19 cellular contexts compared by ENCODE assay signal in the genomic region with DNA sequence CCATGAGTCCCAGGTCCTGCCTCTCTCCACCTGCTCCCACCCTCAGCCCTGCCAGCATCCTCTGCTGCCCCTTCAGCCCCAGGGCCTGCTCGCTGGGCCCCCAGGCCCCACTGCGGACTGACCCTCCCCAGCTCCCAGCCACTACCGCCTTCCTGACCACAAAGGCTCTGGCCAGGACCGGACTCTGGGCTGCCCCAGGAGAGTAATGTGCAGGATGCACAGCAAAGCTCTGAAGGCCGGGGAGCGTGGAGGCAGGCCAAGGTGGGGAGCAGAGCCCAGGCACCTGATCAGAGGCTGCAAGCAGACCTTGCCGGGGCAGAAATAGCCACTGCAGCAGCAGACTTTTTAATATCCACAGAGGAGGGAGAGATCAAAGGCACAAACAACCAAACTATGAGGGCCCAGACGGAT.
"Had no signal": no experiment of that assay in that cellular context is flagged by ENCODE, and none has a peak within 500 bp of the region (broad histone marks: within the 10 kb centered on the region; RNA-seq: fewer than 3 reads in every experiment).

No MANE protein-coding gene starts in this region.

- H3K9me3 ChIP-seq: mucosa of descending colon had no signal

- H3K4me3 ChIP-seq: mucosa of descending colon, SK-N-MC had no signal

- H3K27ac Mint-ChIP-seq: activated B cell treated with CpG ODN at 0.5 μM for 24 hours; activated CD8-positive, alpha-beta T cell treated with anti-CD3 and anti-CD28 coated beads for 36 hours; activated naive CD8-positive, alpha-beta T cell; activated T-cell treated with anti-CD3 and anti-CD28 coated beads, Interleukin-2, amount 50 U/mL, for 72 hours; effector memory CD8-positive, alpha-beta T cell; T-helper 2 cell treated with Interferon-gamma antibody and Interleukin-4, amounts not matched to agents 5 μg/mL and 100 μg/mL, for 36 hours had no signal

- H3K4me1 Mint-ChIP-seq: activated B cell treated with CpG ODN at 0.5 μM for 24 hours had no signal

- H2AFZ ChIP-seq: parathyroid adenoma had no signal

- H3K27ac ChIP-seq: parathyroid adenoma, SK-N-MC had no signal

- H3K9me3 Mint-ChIP-seq: activated CD8-positive, alpha-beta T cell treated with anti-CD3 and anti-CD28 coated beads for 36 hours; effector memory CD8-positive, alpha-beta T cell; T-helper 2 cell treated with Interferon-gamma antibody and Interleukin-4, amounts not matched to agents 5 μg/mL and 100 μg/mL, for 36 hours had no signal

- H3K9ac ChIP-seq: parathyroid adenoma had no signal

- H3K4me1 ChIP-seq: parathyroid adenoma had no signal

- DNase-seq: activated B cell treated with CpG ODN at 0.5 μM for 24 hours; activated CD4-positive, alpha-beta T cell treated with anti-CD3 and anti-CD28 coated beads for 4 hours; activated CD8-positive, alpha-beta T cell treated with anti-CD3 and anti-CD28 coated beads for 36 hours; activated effector memory CD4-positive, alpha-beta T cell treated with anti-CD3 and anti-CD28 coated beads, Interleukin-2, amount 50 U/mL, for 16 hours; activated T-cell treated with anti-CD3 and anti-CD28 coated beads, Interleukin-2, amount 50 U/mL, for 72 hours; amniotic stem cell; effector memory CD8-positive, alpha-beta T cell; foreskin fibroblast; glutamatergic neuron; hypothalamus; islet precursor cell; mucosa of descending colon; naive B cell; stimulated activated naive CD8-positive, alpha-beta T cell treated with anti-CD3 and anti-CD28 coated beads, Interleukin-15, Interleukin-2, amounts not matched to agents 100 U/mL and 50 U/mL, for 24 hours; trophoblast cell had no signal

- H3K4me3 Mint-ChIP-seq: activated B cell treated with CpG ODN at 0.5 μM for 24 hours; activated CD8-positive, alpha-beta T cell treated with anti-CD3 and anti-CD28 coated beads for 36 hours; activated naive CD8-positive, alpha-beta T cell; activated T-cell treated with anti-CD3 and anti-CD28 coated beads, Interleukin-2, amount 50 U/mL, for 72 hours; effector memory CD8-positive, alpha-beta T cell; naive B cell; T-helper 2 cell treated with Interferon-gamma antibody and Interleukin-4, amounts not matched to agents 5 μg/mL and 100 μg/mL, for 36 hours had no signal

- H3K27me3 Mint-ChIP-seq: activated B cell treated with CpG ODN at 0.5 μM for 24 hours; activated CD8-positive, alpha-beta T cell treated with anti-CD3 and anti-CD28 coated beads for 36 hours; activated naive CD8-positive, alpha-beta T cell; effector memory CD8-positive, alpha-beta T cell; naive B cell had no signal
